In the genomic region with DNA sequence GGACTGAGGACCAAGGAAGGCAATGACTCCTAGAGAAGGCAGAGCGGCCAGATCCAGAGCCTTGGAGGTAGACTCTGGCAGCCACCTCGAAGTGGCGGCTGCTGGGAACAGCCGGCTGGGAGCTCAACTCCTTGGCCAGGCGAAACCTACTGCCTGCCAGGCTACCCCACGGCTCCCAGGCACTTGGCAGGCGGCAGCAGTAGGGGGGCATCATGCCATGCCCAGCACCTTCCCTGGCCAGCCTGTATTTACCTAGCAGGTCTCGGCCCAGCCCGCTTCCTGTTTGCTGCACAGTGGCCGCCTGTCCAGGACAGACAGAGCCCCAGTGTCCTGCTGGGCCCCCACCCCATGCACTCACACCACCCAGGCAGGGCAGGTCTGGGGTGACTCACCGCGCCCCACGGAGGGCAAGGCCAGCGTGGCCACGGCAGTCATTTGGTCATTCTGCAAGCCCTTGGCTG, we compare ENCODE assay signal across 1 cellular context.
TF ChIP-seq lines count a peak whose summit lies in the region.

No MANE protein-coding gene starts in this region.

TF ChIP-seq in HepG2, 621 proteins besides CTCF, POLR2A, EP300 and RAD21 (continued from another document):
- TF ChIP-seq, protein P1, sequence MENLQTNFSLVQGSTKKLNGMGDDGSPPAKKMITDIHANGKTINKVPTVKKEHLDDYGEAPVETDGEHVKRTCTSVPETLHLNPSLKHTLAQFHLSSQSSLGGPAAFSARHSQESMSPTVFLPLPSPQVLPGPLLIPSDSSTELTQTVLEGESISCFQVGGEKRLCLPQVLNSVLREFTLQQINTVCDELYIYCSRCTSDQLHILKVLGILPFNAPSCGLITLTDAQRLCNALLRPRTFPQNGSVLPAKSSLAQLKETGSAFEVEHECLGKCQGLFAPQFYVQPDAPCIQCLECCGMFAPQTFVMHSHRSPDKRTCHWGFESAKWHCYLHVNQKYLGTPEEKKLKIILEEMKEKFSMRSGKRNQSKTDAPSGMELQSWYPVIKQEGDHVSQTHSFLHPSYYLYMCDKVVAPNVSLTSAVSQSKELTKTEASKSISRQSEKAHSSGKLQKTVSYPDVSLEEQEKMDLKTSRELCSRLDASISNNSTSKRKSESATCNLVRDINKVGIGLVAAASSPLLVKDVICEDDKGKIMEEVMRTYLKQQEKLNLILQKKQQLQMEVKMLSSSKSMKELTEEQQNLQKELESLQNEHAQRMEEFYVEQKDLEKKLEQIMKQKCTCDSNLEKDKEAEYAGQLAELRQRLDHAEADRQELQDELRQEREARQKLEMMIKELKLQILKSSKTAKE (CRISPR knock-in tag; IDR thresholded peaks at IDR 0.05; ENCODE audit: borderline replicate concordance) = peak; percentile 83; the same call in 1 of the 2 replicates
- TF ChIP-seq, protein P2, sequence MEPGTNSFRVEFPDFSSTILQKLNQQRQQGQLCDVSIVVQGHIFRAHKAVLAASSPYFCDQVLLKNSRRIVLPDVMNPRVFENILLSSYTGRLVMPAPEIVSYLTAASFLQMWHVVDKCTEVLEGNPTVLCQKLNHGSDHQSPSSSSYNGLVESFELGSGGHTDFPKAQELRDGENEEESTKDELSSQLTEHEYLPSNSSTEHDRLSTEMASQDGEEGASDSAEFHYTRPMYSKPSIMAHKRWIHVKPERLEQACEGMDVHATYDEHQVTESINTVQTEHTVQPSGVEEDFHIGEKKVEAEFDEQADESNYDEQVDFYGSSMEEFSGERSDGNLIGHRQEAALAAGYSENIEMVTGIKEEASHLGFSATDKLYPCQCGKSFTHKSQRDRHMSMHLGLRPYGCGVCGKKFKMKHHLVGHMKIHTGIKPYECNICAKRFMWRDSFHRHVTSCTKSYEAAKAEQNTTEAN (CRISPR knock-in tag; conservative IDR thresholded peaks at IDR 0.05) = 0 out of 2 replicates have a peak, but pooled peaks have one; percentile 60
- TF ChIP-seq NFYC (CRISPR knock-in tag; IDR thresholded peaks at IDR 0.05) (no peak), ZNF460 (CRISPR knock-in tag; IDR thresholded peaks at IDR 0.05; ENCODE audit: borderline replicate concordance) (no peak), PITX1 (CRISPR knock-in tag; IDR thresholded peaks at IDR 0.05) (0 out of 2 replicates have a peak, but pooled peaks have one; percentile 18), NKX3-1 (CRISPR knock-in tag; IDR thresholded peaks at IDR 0.05) (no peak), RARA (CRISPR knock-in tag; IDR thresholded peaks at IDR 0.05) (peak; percentile 80), ZNF766 (CRISPR knock-in tag; IDR thresholded peaks at IDR 0.05; ENCODE audit: borderline replicate concordance) (no peak), XBP1 (CRISPR knock-in tag; IDR thresholded peaks at IDR 0.05) (no peak), ZSCAN20 (CRISPR knock-in tag; IDR thresholded peaks at IDR 0.05; ENCODE audit: borderline replicate concordance) (no peak), RXRA (CRISPR knock-in tag; IDR thresholded peaks at IDR 0.05) (peak; percentile 82), ZNF777 (CRISPR knock-in tag; IDR thresholded peaks at IDR 0.05) (no peak), ZKSCAN8 (CRISPR knock-in tag; IDR thresholded peaks at IDR 0.05; ENCODE audit: borderline replicate concordance) (0 out of 2 replicates have a peak, but pooled peaks have one; percentile 61), ZNF292 (CRISPR knock-in tag; IDR thresholded peaks at IDR 0.05; ENCODE audit: borderline replicate concordance, low read depth) (peak; percentile 75), ZSCAN31 (CRISPR knock-in tag; IDR thresholded peaks at IDR 0.05; ENCODE audit: low read depth) (0 out of 2 replicates have a peak, but pooled peaks have one; percentile 68)
- TF ChIP-seq, protein P3, sequence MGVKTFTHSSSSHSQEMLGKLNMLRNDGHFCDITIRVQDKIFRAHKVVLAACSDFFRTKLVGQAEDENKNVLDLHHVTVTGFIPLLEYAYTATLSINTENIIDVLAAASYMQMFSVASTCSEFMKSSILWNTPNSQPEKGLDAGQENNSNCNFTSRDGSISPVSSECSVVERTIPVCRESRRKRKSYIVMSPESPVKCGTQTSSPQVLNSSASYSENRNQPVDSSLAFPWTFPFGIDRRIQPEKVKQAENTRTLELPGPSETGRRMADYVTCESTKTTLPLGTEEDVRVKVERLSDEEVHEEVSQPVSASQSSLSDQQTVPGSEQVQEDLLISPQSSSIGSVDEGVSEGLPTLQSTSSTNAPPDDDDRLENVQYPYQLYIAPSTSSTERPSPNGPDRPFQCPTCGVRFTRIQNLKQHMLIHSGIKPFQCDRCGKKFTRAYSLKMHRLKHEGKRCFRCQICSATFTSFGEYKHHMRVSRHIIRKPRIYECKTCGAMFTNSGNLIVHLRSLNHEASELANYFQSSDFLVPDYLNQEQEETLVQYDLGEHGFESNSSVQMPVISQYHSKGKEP (CRISPR knock-in tag; IDR thresholded peaks at IDR 0.05) = no peak
- TF ChIP-seq, protein P4, sequence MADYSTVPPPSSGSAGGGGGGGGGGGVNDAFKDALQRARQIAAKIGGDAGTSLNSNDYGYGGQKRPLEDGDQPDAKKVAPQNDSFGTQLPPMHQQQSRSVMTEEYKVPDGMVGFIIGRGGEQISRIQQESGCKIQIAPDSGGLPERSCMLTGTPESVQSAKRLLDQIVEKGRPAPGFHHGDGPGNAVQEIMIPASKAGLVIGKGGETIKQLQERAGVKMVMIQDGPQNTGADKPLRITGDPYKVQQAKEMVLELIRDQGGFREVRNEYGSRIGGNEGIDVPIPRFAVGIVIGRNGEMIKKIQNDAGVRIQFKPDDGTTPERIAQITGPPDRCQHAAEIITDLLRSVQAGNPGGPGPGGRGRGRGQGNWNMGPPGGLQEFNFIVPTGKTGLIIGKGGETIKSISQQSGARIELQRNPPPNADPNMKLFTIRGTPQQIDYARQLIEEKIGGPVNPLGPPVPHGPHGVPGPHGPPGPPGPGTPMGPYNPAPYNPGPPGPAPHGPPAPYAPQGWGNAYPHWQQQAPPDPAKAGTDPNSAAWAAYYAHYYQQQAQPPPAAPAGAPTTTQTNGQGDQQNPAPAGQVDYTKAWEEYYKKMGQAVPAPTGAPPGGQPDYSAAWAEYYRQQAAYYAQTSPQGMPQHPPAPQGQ (CRISPR knock-in tag; IDR thresholded peaks at IDR 0.05; ENCODE audit: borderline replicate concordance) = no peak
- TF ChIP-seq, protein P5, sequence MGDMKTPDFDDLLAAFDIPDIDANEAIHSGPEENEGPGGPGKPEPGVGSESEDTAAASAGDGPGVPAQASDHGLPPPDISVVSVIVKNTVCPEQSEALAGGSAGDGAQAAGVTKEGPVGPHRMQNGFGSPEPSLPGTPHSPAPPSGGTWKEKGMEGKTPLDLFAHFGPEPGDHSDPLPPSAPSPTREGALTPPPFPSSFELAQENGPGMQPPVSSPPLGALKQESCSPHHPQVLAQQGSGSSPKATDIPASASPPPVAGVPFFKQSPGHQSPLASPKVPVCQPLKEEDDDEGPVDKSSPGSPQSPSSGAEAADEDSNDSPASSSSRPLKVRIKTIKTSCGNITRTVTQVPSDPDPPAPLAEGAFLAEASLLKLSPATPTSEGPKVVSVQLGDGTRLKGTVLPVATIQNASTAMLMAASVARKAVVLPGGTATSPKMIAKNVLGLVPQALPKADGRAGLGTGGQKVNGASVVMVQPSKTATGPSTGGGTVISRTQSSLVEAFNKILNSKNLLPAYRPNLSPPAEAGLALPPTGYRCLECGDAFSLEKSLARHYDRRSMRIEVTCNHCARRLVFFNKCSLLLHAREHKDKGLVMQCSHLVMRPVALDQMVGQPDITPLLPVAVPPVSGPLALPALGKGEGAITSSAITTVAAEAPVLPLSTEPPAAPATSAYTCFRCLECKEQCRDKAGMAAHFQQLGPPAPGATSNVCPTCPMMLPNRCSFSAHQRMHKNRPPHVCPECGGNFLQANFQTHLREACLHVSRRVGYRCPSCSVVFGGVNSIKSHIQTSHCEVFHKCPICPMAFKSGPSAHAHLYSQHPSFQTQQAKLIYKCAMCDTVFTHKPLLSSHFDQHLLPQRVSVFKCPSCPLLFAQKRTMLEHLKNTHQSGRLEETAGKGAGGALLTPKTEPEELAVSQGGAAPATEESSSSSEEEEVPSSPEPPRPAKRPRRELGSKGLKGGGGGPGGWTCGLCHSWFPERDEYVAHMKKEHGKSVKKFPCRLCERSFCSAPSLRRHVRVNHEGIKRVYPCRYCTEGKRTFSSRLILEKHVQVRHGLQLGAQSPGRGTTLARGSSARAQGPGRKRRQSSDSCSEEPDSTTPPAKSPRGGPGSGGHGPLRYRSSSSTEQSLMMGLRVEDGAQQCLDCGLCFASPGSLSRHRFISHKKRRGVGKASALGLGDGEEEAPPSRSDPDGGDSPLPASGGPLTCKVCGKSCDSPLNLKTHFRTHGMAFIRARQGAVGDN (CRISPR knock-in tag; IDR thresholded peaks at IDR 0.05) = peak; percentile 89
- TF ChIP-seq, protein P6, sequence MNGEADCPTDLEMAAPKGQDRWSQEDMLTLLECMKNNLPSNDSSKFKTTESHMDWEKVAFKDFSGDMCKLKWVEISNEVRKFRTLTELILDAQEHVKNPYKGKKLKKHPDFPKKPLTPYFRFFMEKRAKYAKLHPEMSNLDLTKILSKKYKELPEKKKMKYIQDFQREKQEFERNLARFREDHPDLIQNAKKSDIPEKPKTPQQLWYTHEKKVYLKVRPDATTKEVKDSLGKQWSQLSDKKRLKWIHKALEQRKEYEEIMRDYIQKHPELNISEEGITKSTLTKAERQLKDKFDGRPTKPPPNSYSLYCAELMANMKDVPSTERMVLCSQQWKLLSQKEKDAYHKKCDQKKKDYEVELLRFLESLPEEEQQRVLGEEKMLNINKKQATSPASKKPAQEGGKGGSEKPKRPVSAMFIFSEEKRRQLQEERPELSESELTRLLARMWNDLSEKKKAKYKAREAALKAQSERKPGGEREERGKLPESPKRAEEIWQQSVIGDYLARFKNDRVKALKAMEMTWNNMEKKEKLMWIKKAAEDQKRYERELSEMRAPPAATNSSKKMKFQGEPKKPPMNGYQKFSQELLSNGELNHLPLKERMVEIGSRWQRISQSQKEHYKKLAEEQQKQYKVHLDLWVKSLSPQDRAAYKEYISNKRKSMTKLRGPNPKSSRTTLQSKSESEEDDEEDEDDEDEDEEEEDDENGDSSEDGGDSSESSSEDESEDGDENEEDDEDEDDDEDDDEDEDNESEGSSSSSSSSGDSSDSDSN (CRISPR knock-in tag; IDR thresholded peaks at IDR 0.05) = peak; percentile 56
- TF ChIP-seq, protein P7, sequence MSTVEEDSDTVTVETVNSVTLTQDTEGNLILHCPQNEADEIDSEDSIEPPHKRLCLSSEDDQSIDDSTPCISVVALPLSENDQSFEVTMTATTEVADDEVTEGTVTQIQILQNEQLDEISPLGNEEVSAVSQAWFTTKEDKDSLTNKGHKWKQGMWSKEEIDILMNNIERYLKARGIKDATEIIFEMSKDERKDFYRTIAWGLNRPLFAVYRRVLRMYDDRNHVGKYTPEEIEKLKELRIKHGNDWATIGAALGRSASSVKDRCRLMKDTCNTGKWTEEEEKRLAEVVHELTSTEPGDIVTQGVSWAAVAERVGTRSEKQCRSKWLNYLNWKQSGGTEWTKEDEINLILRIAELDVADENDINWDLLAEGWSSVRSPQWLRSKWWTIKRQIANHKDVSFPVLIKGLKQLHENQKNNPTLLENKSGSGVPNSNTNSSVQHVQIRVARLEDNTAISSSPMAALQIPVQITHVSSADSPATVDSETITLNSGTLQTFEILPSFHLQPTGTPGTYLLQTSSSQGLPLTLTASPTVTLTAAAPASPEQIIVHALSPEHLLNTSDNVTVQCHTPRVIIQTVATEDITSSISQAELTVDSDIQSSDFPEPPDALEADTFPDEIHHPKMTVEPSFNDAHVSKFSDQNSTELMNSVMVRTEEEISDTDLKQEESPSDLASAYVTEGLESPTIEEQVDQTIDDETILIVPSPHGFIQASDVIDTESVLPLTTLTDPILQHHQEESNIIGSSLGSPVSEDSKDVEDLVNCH (CRISPR knock-in tag; IDR thresholded peaks at IDR 0.05) = no peak
